ENCODE assay signal across 1 cellular context in the genomic region with DNA sequence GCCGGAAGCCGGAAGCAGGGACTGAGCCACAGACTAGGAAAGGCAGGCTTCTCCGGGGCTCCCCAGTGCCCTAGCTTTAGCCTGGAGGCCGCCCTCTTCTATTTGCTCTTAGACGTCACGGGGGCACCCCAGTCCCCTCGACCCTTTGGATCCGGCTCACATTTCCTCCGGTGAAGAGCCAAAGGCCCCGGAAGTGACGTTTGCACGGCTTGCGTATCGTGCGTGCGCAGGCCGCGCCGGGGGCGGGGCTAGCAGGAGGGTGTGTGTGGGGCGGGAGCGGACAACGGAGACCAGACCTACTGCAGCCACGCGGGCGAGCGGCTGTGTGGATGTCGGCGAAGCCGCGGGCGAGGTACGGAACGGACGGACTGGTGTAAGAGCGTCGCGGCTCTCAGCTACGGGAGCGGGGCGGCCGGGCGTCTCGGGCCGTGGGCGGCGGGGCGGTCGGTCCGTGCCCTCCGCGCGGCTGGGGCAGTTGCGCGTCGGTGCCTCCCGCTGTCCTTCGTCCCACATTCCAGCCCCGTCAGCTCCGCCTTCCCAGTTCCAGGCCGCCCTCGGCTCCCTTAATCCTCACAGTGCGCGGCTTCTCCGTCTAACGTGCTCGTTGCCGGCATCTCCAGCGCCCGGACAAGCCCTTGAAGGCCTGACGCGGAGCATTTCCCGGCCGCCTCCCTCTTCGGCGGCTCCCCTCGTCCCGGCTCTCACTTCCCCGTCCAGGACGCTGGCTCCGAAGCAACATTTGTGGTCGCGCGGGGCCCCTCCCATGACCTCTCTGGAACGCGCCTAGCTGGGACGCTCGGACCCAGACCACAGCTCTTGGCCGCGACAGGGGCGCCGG.
A peak's percentile ranks its signal among the peaks of the same experiment; 100 is the strongest.
TF ChIP-seq lines count a peak whose summit lies in the region.

No MANE protein-coding gene starts in this region.

TF ChIP-seq in GM12878, 131 proteins besides CTCF, POLR2A, EP300 and RAD21 (continued from another document and continues in another):
- TF ChIP-seq, protein P1, sequence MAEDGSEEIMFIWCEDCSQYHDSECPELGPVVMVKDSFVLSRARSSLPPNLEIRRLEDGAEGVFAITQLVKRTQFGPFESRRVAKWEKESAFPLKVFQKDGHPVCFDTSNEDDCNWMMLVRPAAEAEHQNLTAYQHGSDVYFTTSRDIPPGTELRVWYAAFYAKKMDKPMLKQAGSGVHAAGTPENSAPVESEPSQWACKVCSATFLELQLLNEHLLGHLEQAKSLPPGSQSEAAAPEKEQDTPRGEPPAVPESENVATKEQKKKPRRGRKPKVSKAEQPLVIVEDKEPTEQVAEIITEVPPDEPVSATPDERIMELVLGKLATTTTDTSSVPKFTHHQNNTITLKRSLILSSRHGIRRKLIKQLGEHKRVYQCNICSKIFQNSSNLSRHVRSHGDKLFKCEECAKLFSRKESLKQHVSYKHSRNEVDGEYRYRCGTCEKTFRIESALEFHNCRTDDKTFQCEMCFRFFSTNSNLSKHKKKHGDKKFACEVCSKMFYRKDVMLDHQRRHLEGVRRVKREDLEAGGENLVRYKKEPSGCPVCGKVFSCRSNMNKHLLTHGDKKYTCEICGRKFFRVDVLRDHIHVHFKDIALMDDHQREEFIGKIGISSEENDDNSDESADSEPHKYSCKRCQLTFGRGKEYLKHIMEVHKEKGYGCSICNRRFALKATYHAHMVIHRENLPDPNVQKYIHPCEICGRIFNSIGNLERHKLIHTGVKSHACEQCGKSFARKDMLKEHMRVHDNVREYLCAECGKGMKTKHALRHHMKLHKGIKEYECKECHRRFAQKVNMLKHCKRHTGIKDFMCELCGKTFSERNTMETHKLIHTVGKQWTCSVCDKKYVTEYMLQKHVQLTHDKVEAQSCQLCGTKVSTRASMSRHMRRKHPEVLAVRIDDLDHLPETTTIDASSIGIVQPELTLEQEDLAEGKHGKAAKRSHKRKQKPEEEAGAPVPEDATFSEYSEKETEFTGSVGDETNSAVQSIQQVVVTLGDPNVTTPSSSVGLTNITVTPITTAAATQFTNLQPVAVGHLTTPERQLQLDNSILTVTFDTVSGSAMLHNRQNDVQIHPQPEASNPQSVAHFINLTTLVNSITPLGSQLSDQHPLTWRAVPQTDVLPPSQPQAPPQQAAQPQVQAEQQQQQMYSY (CRISPR knock-in tag; IDR thresholded peaks at IDR 0.05): no peak
- TF ChIP-seq BCL11A (IDR thresholded peaks at IDR 0.05; ENCODE audit: low read depth, low read length) (no peak), PML (IDR thresholded peaks at IDR 0.05; ENCODE audit: low read length) (peak; percentile 90), PAX5 (IDR thresholded peaks at IDR 0.05; ENCODE audit: borderline replicate concordance, low read depth, low read length) (peak; percentile 66; the same call in 1 of the 2 replicates), MYB (IDR thresholded peaks at IDR 0.05; ENCODE audit: borderline replicate concordance, low read depth, low read length) (no peak), MTA3 (IDR thresholded peaks at IDR 0.05; ENCODE audit: borderline replicate concordance, low read length) (no peak; the same call in 1 of the 2 replicates), YBX1 (IDR thresholded peaks at IDR 0.05) (no peak), EED (IDR thresholded peaks at IDR 0.05; ENCODE audit: low read depth) (peak; percentile 82), ZBTB40 (IDR thresholded peaks at IDR 0.05; ENCODE audit: borderline replicate concordance) (peak; percentile 95), MXI1 (IDR thresholded peaks at IDR 0.05; ENCODE audit: low read depth, low read length) (peak; percentile 90; the same call in 1 of the 2 replicates), ZBTB11 (CRISPR knock-in tag; IDR thresholded peaks at IDR 0.05) (peak; percentile 52), YY1 (IDR thresholded peaks at IDR 0.05; ENCODE audit: low read depth, low read length) (peak; percentile 73), RBBP5 (conservative IDR thresholded peaks at IDR 0.05) (no peak), ZNF622 (IDR thresholded peaks at IDR 0.05) (no peak), HDAC6 (IDR thresholded peaks at IDR 0.05; ENCODE audit: unreplicated experiment) (no peak), STAT3 (IDR thresholded peaks at IDR 0.05; ENCODE audit: low read depth, low read length) (no peak), TAF1 (IDR thresholded peaks at IDR 0.05; ENCODE audit: borderline replicate concordance, low read depth, low read length) (peak; percentile 84), CHD1 (IDR thresholded peaks at IDR 0.05; ENCODE audit: low read depth, low read length) (no peak), KAT2A (conservative IDR thresholded peaks at IDR 0.05; ENCODE audit: control insufficient read depth, low read depth, low read length) (no peak), HCFC1 (IDR thresholded peaks at IDR 0.05; ENCODE audit: low read length) (peak; percentile 71), JUND (IDR thresholded peaks at IDR 0.05; ENCODE audit: low read depth, low read length) (no peak), ZBED1 (IDR thresholded peaks at IDR 0.05; ENCODE audit: borderline replicate concordance) (no peak), NBN (IDR thresholded peaks at IDR 0.05) (no peak), GATAD2B (conservative IDR thresholded peaks at IDR 0.05; ENCODE audit: low read depth) (peak; percentile 26; the same call in 1 of the 2 replicates), ZSCAN29 (IDR thresholded peaks at IDR 0.05) (no peak), ATF3 (IDR thresholded peaks at IDR 0.05; ENCODE audit: borderline replicate concordance, extremely low read depth, low read depth, low read length) (peak; percentile 6; the same call in 1 of the 2 replicates), ZZZ3 (IDR thresholded peaks at IDR 0.05; ENCODE audit: control insufficient read depth, insufficient read length, low read depth) (no peak), RUNX3 (IDR thresholded peaks at IDR 0.05; ENCODE audit: low read length) (peak; percentile 29; the same call in 1 of the 2 replicates), NR2F1 (conservative IDR thresholded peaks at IDR 0.05) (peak; percentile 73), CREM (IDR thresholded peaks at IDR 0.05; ENCODE audit: low read depth) (peak; percentile 96), CBX3 (IDR thresholded peaks at IDR 0.05; ENCODE audit: borderline replicate concordance, low read depth) (no peak), BCL3 (IDR thresholded peaks at IDR 0.05; ENCODE audit: borderline replicate concordance, insufficient read depth, low read depth, low read length, poor library complexity, severe bottlenecking) (peak; percentile 33), BACH1 (IDR thresholded peaks at IDR 0.05; ENCODE audit: borderline replicate concordance) (peak; percentile 78)
- TF ChIP-seq, protein P2, sequence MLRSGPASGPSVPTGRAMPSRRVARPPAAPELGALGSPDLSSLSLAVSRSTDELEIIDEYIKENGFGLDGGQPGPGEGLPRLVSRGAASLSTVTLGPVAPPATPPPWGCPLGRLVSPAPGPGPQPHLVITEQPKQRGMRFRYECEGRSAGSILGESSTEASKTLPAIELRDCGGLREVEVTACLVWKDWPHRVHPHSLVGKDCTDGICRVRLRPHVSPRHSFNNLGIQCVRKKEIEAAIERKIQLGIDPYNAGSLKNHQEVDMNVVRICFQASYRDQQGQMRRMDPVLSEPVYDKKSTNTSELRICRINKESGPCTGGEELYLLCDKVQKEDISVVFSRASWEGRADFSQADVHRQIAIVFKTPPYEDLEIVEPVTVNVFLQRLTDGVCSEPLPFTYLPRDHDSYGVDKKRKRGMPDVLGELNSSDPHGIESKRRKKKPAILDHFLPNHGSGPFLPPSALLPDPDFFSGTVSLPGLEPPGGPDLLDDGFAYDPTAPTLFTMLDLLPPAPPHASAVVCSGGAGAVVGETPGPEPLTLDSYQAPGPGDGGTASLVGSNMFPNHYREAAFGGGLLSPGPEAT (IDR thresholded peaks at IDR 0.05; ENCODE audit: low read depth): peak; percentile 88
- TF ChIP-seq, protein P3, sequence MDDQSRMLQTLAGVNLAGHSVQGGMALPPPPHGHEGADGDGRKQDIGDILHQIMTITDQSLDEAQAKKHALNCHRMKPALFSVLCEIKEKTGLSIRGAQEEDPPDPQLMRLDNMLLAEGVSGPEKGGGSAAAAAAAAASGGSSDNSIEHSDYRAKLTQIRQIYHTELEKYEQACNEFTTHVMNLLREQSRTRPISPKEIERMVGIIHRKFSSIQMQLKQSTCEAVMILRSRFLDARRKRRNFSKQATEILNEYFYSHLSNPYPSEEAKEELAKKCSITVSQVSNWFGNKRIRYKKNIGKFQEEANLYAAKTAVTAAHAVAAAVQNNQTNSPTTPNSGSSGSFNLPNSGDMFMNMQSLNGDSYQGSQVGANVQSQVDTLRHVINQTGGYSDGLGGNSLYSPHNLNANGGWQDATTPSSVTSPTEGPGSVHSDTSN (IDR thresholded peaks at IDR 0.05; ENCODE audit: insufficient replicate concordance, low read depth, low read length): no peak
- TF ChIP-seq, protein P4, sequence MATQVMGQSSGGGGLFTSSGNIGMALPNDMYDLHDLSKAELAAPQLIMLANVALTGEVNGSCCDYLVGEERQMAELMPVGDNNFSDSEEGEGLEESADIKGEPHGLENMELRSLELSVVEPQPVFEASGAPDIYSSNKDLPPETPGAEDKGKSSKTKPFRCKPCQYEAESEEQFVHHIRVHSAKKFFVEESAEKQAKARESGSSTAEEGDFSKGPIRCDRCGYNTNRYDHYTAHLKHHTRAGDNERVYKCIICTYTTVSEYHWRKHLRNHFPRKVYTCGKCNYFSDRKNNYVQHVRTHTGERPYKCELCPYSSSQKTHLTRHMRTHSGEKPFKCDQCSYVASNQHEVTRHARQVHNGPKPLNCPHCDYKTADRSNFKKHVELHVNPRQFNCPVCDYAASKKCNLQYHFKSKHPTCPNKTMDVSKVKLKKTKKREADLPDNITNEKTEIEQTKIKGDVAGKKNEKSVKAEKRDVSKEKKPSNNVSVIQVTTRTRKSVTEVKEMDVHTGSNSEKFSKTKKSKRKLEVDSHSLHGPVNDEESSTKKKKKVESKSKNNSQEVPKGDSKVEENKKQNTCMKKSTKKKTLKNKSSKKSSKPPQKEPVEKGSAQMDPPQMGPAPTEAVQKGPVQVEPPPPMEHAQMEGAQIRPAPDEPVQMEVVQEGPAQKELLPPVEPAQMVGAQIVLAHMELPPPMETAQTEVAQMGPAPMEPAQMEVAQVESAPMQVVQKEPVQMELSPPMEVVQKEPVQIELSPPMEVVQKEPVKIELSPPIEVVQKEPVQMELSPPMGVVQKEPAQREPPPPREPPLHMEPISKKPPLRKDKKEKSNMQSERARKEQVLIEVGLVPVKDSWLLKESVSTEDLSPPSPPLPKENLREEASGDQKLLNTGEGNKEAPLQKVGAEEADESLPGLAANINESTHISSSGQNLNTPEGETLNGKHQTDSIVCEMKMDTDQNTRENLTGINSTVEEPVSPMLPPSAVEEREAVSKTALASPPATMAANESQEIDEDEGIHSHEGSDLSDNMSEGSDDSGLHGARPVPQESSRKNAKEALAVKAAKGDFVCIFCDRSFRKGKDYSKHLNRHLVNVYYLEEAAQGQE (IDR thresholded peaks at IDR 0.05; ENCODE audit: low read depth, low read length): no peak
